ENCODE assay signal across 10 cellular contexts in the genomic region with DNA sequence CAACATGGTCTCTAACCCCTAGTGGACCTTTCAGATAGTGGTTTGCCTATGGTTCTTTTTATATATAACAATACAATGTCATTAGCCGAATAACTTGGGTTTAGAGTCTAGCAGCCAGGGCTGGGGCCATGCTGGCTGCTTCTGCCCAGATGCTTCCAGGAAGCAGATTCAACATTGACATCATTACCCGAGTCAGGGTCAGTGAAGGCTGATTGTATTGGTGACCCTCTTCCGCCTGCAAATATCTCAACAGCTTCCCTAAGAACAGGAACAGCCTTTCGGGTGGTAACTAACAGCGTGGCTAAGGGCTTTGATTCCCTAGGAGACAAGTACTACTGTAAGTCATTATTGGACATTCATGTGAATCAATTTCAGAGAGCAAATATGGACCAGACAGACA.
DNase-seq lines count a peak whose midpoint lies in the region; ATAC-seq and TF ChIP-seq lines count a peak whose summit lies in the region.
"Had no signal": no experiment of that assay in that cellular context is flagged by ENCODE, and none has a peak within 500 bp of the region (broad histone marks: within the 10 kb centered on the region; RNA-seq: fewer than 3 reads in every experiment).

No MANE protein-coding gene starts in this region.

- H3K4me1 ChIP-seq in DND-41 (ENCODE audit: insufficient read depth, low read length) (peaks cover 5% of the 10 kb centered on the region), osteoblast (ENCODE audit: insufficient read depth, low read length) (no peaks in the 10 kb centered on the region)

- H3K4me3 ChIP-seq in DND-41 (ENCODE audit: low read depth in 1 of 2, low read length in 2 of 2), result peak overlapping the region in 1 of 2 experiments; percentile 10; a peak in 1 of 4 replicates
- peak overlapping the region; percentile 42 for H3K4me3 ChIP-seq in osteoblast (ENCODE audit: insufficient read depth, low read length)

- H3K36me3 ChIP-seq in DND-41 (ENCODE audit: insufficient read depth, low read length) (no peaks in the 10 kb centered on the region), osteoblast (ENCODE audit: insufficient read depth, low read length) (no peaks in the 10 kb centered on the region)

- peak overlapping the region; percentile 67 for H3K27ac Mint-ChIP-seq in endothelial cell (ENCODE audit: unreplicated experiment)
- no peak overlapping the region for H3K27ac Mint-ChIP-seq in activated T-helper 1 cell treated with anti-CD3 and anti-CD28 coated beads, Interleukin-12 subunit alpha, Interleukin-12 subunit beta, Interleukin-2, Interleukin-4 antibody, amounts not matched to agents 30 ng/mL and 10 ng/mL and 1 ng/mL, durations not matched to agents 14 hours and 24 hours and 36 hours
- H3K27ac Mint-ChIP-seq: stimulated activated naive CD8-positive, alpha-beta T cell treated with anti-CD3 and anti-CD28 coated beads, Interleukin-15, Interleukin-2, amounts not matched to agents 100 ng/mL and 50 ng/mL, for 24 hours had no signal

- DNase-seq in DND-41 (no peak), NCI-H2227 (lab: John Stamatoyannopoulos, UW; ENCODE audit: unreplicated experiment) (peak; percentile 66), endothelial cell (ENCODE audit: low spot score) (no peak), osteoblast (ENCODE audit: insufficient read length, low spot score, missing footprints) (no peak), left colon (no peak)
- DNase-seq in activated T-helper 1 cell treated with anti-CD3 and anti-CD28 coated beads, Interleukin-12 subunit alpha, Interleukin-12 subunit beta, Interleukin-2, Interleukin-4 antibody, amounts not matched to agents 30 ng/mL and 10 ng/mL and 1 ng/mL, durations not matched to agents 14 hours and 24 hours and 36 hours (ENCODE audit: low spot score), result no peak
- DNase-seq: cortex of kidney, NCI-H187 treated with DMSO at 0.1 percent for 48 hours had no signal

- ATAC-seq in DND-41 (ENCODE audit: insufficient read depth, low read depth) (no peak), left colon (no peak), GM21737 (IDR thresholded peaks at IDR 0.05; ENCODE audit: unreplicated experiment) (no peak)

- peaks cover 2% of the 10 kb centered on the region for H3K4me1 Mint-ChIP-seq in endothelial cell (ENCODE audit: unreplicated experiment)
- peaks cover 8% of the 10 kb centered on the region for H3K4me1 Mint-ChIP-seq in activated T-helper 1 cell treated with anti-CD3 and anti-CD28 coated beads, Interleukin-12 subunit alpha, Interleukin-12 subunit beta, Interleukin-2, Interleukin-4 antibody, amounts not matched to agents 30 ng/mL and 10 ng/mL and 1 ng/mL, durations not matched to agents 14 hours and 24 hours and 36 hours (ENCODE audit: low read depth)

- H3K27ac ChIP-seq in DND-41 (ENCODE audit: low read length), result peak overlapping the region; percentile 58
- no peak overlapping the region for H3K27ac ChIP-seq in osteoblast (ENCODE audit: low read depth, low read length)

- TF ChIP-seq CTCF in DND-41 (IDR thresholded peaks at IDR 0.05; ENCODE audit: borderline replicate concordance, extremely low read depth, low read length, poor library complexity, severe bottlenecking), result no peak
- no peak for TF ChIP-seq CTCF in endothelial cell (IDR thresholded peaks at IDR 0.05; ENCODE audit: unreplicated experiment)
- TF ChIP-seq CTCF in osteoblast (IDR thresholded peaks at IDR 0.05; ENCODE audit: extremely low read depth, low read depth, low read length), result no peak

- intact Hi-C loops in left colon (cut with DNase I, micrococcal nuclease), result loop anchor here (5.0 to 10.0 kb wide), 2 partner anchors 141 to 528 kb away; no protein-coding TSS in a partner anchor
- intact Hi-C loops in activated T-helper 1 cell treated with anti-CD3 and anti-CD28 coated beads, Interleukin-12 subunit alpha, Interleukin-12 subunit beta, Interleukin-2, Interleukin-4 antibody, amounts not matched to agents 30 ng/mL and 10 ng/mL and 1 ng/mL, durations not matched to agents 14 hours and 24 hours and 36 hours (cut with micrococcal nuclease), result loop anchor here (10.0 kb wide), 1 partner anchor 858 kb away; no protein-coding TSS in a partner anchor

- H3K4me3 Mint-ChIP-seq in endothelial cell (ENCODE audit: unreplicated experiment), result no peak overlapping the region
- no peak overlapping the region for H3K4me3 Mint-ChIP-seq in activated T-helper 1 cell treated with anti-CD3 and anti-CD28 coated beads, Interleukin-12 subunit alpha, Interleukin-12 subunit beta, Interleukin-2, Interleukin-4 antibody, amounts not matched to agents 30 ng/mL and 10 ng/mL and 1 ng/mL, durations not matched to agents 14 hours and 24 hours and 36 hours
- H3K4me3 Mint-ChIP-seq: stimulated activated naive CD8-positive, alpha-beta T cell treated with anti-CD3 and anti-CD28 coated beads, Interleukin-15, Interleukin-2, amounts not matched to agents 100 ng/mL and 50 ng/mL, for 24 hours had no signal

- H3K36me3 Mint-ChIP-seq in endothelial cell (ENCODE audit: low read depth, unreplicated experiment), result no peaks in the 10 kb centered on the region
- H3K36me3 Mint-ChIP-seq in activated T-helper 1 cell treated with anti-CD3 and anti-CD28 coated beads, Interleukin-12 subunit alpha, Interleukin-12 subunit beta, Interleukin-2, Interleukin-4 antibody, amounts not matched to agents 30 ng/mL and 10 ng/mL and 1 ng/mL, durations not matched to agents 14 hours and 24 hours and 36 hours (ENCODE audit: low read depth), result no peaks in the 10 kb centered on the region

- peak overlapping the region; percentile 29; the same call in 1 of the 2 replicates for H3K9ac ChIP-seq in DND-41 (ENCODE audit: low read depth, low read length)

- H3K4me2 ChIP-seq in DND-41 (ENCODE audit: insufficient read depth, low read length), result peak overlapping the region; percentile 50; the same call in 1 of the 2 replicates
- peak overlapping the region; percentile 67 for H3K4me2 ChIP-seq in osteoblast (ENCODE audit: insufficient read depth, low read length)

- H3K27me3 Mint-ChIP-seq in endothelial cell (ENCODE audit: unreplicated experiment), result no peaks in the 10 kb centered on the region
- peaks cover 7% of the 10 kb centered on the region for H3K27me3 Mint-ChIP-seq in activated T-helper 1 cell treated with anti-CD3 and anti-CD28 coated beads, Interleukin-12 subunit alpha, Interleukin-12 subunit beta, Interleukin-2, Interleukin-4 antibody, amounts not matched to agents 30 ng/mL and 10 ng/mL and 1 ng/mL, durations not matched to agents 14 hours and 24 hours and 36 hours (ENCODE audit: insufficient read depth)

- H3K9me3 ChIP-seq in DND-41 (ENCODE audit: insufficient read depth, low read length, severe bottlenecking) (no peaks in the 10 kb centered on the region), osteoblast (ENCODE audit: low read depth, low read length) (no peaks in the 10 kb centered on the region)

- no peaks in the 10 kb centered on the region for H4K20me1 ChIP-seq in DND-41 (ENCODE audit: insufficient read depth, low read length)
- H4K20me1 ChIP-seq in osteoblast (ENCODE audit: insufficient read depth, low read length), result no peaks in the 10 kb centered on the region

- no peaks in the 10 kb centered on the region for H3K79me2 ChIP-seq in DND-41 (ENCODE audit: insufficient read depth, low read length)
- H3K79me2 ChIP-seq in osteoblast (ENCODE audit: insufficient read depth, low read length), result no peaks in the 10 kb centered on the region

- H3K27me3 ChIP-seq in DND-41 (ENCODE audit: insufficient read depth, low read length, poor library complexity) (no peaks in the 10 kb centered on the region), osteoblast (ENCODE audit: insufficient read depth, low read length) (no peaks in the 10 kb centered on the region)

- H2AFZ ChIP-seq in DND-41 (ENCODE audit: low read depth, low read length), result peak overlapping the region; percentile 80
- H2AFZ ChIP-seq in osteoblast (ENCODE audit: low read length), result peak overlapping the region; percentile 94

- H3K9me3 Mint-ChIP-seq in endothelial cell (ENCODE audit: unreplicated experiment), result no peaks in the 10 kb centered on the region
- H3K9me3 Mint-ChIP-seq in activated T-helper 1 cell treated with anti-CD3 and anti-CD28 coated beads, Interleukin-12 subunit alpha, Interleukin-12 subunit beta, Interleukin-2, Interleukin-4 antibody, amounts not matched to agents 30 ng/mL and 10 ng/mL and 1 ng/mL, durations not matched to agents 14 hours and 24 hours and 36 hours, result no peaks in the 10 kb centered on the region
- H3K9me3 Mint-ChIP-seq: stimulated activated naive CD8-positive, alpha-beta T cell treated with anti-CD3 and anti-CD28 coated beads, Interleukin-15, Interleukin-2, amounts not matched to agents 100 ng/mL and 50 ng/mL, for 24 hours had no signal
